8 cellular contexts compared by ENCODE assay signal in the genomic region with DNA sequence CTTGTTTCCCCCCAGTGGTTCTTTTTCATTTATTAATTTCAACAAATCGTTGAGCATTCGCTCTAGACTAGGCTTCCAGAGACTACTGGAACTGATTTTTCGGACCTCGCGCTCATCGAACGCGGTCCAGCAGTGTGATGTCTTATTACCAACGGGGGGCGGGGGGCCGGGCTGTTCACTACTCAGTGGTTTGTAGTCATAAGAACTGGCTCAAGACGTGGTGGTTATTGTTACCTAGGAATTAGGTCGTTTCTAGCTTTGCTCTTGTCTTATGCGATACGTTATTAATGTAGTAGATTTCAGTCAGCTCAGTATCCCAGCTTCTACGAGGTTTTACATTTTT. TPM values are rescaled to one million over a fixed set of nuclear protein-coding genes. Genes with fewer than 3 reads are reported as not detected.
DNase-seq lines count a peak whose midpoint lies in the region; ATAC-seq and TF ChIP-seq lines count a peak whose summit lies in the region.

No MANE protein-coding gene starts in this region.

- peak overlapping the region; percentile 95; the same call in 1 of the 2 replicates for H3K9ac ChIP-seq in KMS-11

- no peaks in the 10 kb centered on the region for H3K9me3 ChIP-seq in breast epithelium
- no peaks in the 10 kb centered on the region for H3K9me3 ChIP-seq in upper lobe of left lung

- DNase-seq in breast epithelium (ENCODE audit: low spot score in 2 of 2) (no peak), lower leg skin (ENCODE audit: low spot score in 2 of 2) (no peak), upper lobe of left lung (no peak), NOMO-1 (lab: John Stamatoyannopoulos, UW; ENCODE audit: unreplicated experiment in 2 of 2) (no peak), NCI-H1436 (lab: John Stamatoyannopoulos, UW) (no peak)

- TF ChIP-seq CTCF in KMS-11 (conservative IDR thresholded peaks at IDR 0.05; ENCODE audit: low read depth, low read length) (no peak), breast epithelium (IDR thresholded peaks at IDR 0.05) (no peak), lower leg skin (IDR thresholded peaks at IDR 0.05) (no peak), upper lobe of left lung (IDR thresholded peaks at IDR 0.05) (no peak)

- no peak for TF ChIP-seq POLR2A in breast epithelium (IDR thresholded peaks at IDR 0.05)
- no peak for TF ChIP-seq POLR2A in lower leg skin (IDR thresholded peaks at IDR 0.05)
- TF ChIP-seq POLR2A in upper lobe of left lung (IDR thresholded peaks at IDR 0.05) = no peak

- H3K4me1 ChIP-seq in KMS-11 (ENCODE audit: low read depth, poor library complexity, severe bottlenecking) (peaks cover 19% of the 10 kb centered on the region), breast epithelium (peaks cover 0 to 5% of the 10 kb centered on the region in 2 donors), upper lobe of left lung (peaks cover 12 to 26% (median 24%) of the 10 kb centered on the region in 4 donors)

- H2AFZ ChIP-seq in KMS-11 (ENCODE audit: low read depth) = no peak overlapping the region

- no peak for TF ChIP-seq EP300 in upper lobe of left lung (IDR thresholded peaks at IDR 0.05)

- WGBS in lower leg skin, 2 donors = 1% methylated on average over 16 of the region's 16 CpGs
- 0 to 1% methylated on average over 16 of the region's 16 CpGs for WGBS in upper lobe of left lung, 2 donors

- H3K27me3 ChIP-seq in KMS-11 (ENCODE audit: insufficient read depth, low read depth) (no peaks in the 10 kb centered on the region), breast epithelium (no peaks in the 10 kb centered on the region), upper lobe of left lung (no peaks in the 10 kb centered on the region)

- H3K27ac ChIP-seq in KMS-11 = peak overlapping the region; percentile 84
- peak overlapping the region; percentile 91 to 97 for H3K27ac ChIP-seq in breast epithelium
- H3K27ac ChIP-seq in upper lobe of left lung = peak overlapping the region; percentile 98 to 99 (median 98)

- H3K36me3 ChIP-seq in KMS-11 (ENCODE audit: insufficient read depth) (no peaks in the 10 kb centered on the region; the same call in 1 of the 2 replicates), breast epithelium (no peaks in the 10 kb centered on the region), upper lobe of left lung (peaks cover 25 to 43% (median 36%) of the 10 kb centered on the region in 4 donors)

- H3K4me3 ChIP-seq in GM08714 (ENCODE audit: low read length) (peak overlapping the region; percentile 93), KMS-11 (IDR thresholded peaks at IDR 0.05; ENCODE audit: insufficient read depth, low read depth, low read length) (peak overlapping the region; percentile 43), breast epithelium (peak overlapping the region; percentile 83 to 96 (median 87)), lower leg skin (ENCODE audit: low read depth, poor library complexity, severe bottlenecking) (peak overlapping the region; percentile 98), upper lobe of left lung (peak overlapping the region; percentile 80 to 99 (median 96))

- H4K20me1 ChIP-seq in KMS-11 (ENCODE audit: insufficient read depth) = no peaks in the 10 kb centered on the region

- intact Hi-C loops in breast epithelium (cut with DNase I; ENCODE audit: low total_unique reads) = no loop called here
- intact Hi-C loops in lower leg skin (cut with DNase I; ENCODE audit: low total_unique reads) = no loop called here

- H3K79me2 ChIP-seq in KMS-11 (ENCODE audit: insufficient read depth, low read depth) = peaks cover 34% of the 10 kb centered on the region

- H3K4me2 ChIP-seq in KMS-11 = peak overlapping the region; percentile 74

- peak in 1 of 2 donors; percentile 59 for ATAC-seq in upper lobe of left lung (ENCODE audit: low FRiP score in 2 of 2)
- no peak for ATAC-seq in GM21367 (IDR thresholded peaks at IDR 0.05; ENCODE audit: unreplicated experiment)

RNA-seq across cellular contexts. Expression of gene RBM5, which starts 0.9 kb away (rescaled TPM):
- 100 to 1,000 TPM; 214 to 343 (median 296) TPM for total RNA-seq in breast epithelium
- total RNA-seq in lower leg skin = 100 to 1,000 TPM; 131 to 244 (median 138) TPM
- 100 to 1,000 TPM; 130 to 713 (median 189) TPM for total RNA-seq in upper lobe of left lung

Comparison
In these comparisons a context has a peak if more than half of its experiments do, and no peak if none do; other contexts are left out.
1. H3K4me3 ChIP-seq: peak in every context shown above with its lines; median percentile 98 in lower leg skin; 96 in upper lobe of left lung; 93 in GM08714; 87 in breast epithelium; 43 in KMS-11.